15 cellular contexts compared by ENCODE assay signal in the genomic region with DNA sequence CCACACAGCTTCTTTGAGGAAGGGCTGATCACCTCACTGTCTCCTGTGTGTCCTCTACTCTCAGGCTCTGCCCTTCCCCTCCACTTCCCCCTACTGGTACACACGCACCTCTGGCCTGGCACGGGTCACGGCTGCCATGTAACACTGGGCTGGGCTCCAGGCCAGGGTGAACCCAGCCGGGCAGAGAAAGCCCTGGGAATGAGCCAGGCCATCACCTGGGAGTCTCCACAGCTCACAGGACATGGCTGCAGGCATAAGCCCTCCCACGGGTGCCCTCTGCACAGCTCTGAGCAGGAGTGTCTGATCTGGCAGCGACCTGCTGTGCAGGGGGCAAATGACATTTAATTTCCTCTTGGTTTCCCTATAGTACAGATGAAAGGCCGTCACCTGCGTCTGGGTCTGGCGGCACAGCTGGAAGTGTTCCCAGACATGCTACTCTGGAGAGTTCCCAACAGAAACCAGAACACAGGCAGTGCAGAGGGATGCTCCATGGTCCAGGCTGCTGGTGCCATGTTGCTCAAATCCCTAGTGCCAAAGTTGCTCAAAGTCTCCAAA.
DNase-seq lines count a peak whose midpoint lies in the region; TF ChIP-seq lines count a peak whose summit lies in the region.
"Had no signal": no experiment of that assay in that cellular context is flagged by ENCODE, and none has a peak within 500 bp of the region (broad histone marks: within the 10 kb centered on the region; RNA-seq: fewer than 3 reads in every experiment).

No MANE protein-coding gene starts in this region.

- H3K4me1 Mint-ChIP-seq in activated T-helper 1 cell treated with anti-CD3 and anti-CD28 coated beads, Interleukin-12 subunit alpha, Interleukin-12 subunit beta, Interleukin-2, Interleukin-4 antibody, amounts not matched to agents 30 ng/mL and 10 ng/mL and 1 ng/mL, durations not matched to agents 14 hours and 24 hours and 36 hours (ENCODE audit: low read depth), result no peaks in the 10 kb centered on the region
- H3K4me1 Mint-ChIP-seq: activated naive CD4-positive, alpha-beta T cell treated with anti-CD3 and anti-CD28 coated beads, Interleukin-2, amount 10 ng/mL, durations not matched to agents 7 days and 5 days had no signal

- H3K4me1 ChIP-seq in osteoblast (ENCODE audit: insufficient read depth, low read length) (peaks cover 15% of the 10 kb centered on the region), Karpas-422 (ENCODE audit: low read length) (no peaks in the 10 kb centered on the region)

- no peak overlapping the region for H3K27ac Mint-ChIP-seq in activated T-helper 1 cell treated with anti-CD3 and anti-CD28 coated beads, Interleukin-12 subunit alpha, Interleukin-12 subunit beta, Interleukin-2, Interleukin-4 antibody, amounts not matched to agents 30 ng/mL and 10 ng/mL and 1 ng/mL, durations not matched to agents 14 hours and 24 hours and 36 hours
- H3K27ac Mint-ChIP-seq: activated naive CD4-positive, alpha-beta T cell treated with anti-CD3 and anti-CD28 coated beads, Interleukin-2, amount 10 ng/mL, durations not matched to agents 7 days and 5 days had no signal

- no peak overlapping the region for H2AFZ ChIP-seq in osteoblast (ENCODE audit: low read length)
- H2AFZ ChIP-seq in Karpas-422 (ENCODE audit: low read length), result no peak overlapping the region

- no peaks in the 10 kb centered on the region for H3K79me2 ChIP-seq in osteoblast (ENCODE audit: insufficient read depth, low read length)
- no peaks in the 10 kb centered on the region for H3K79me2 ChIP-seq in Karpas-422 (ENCODE audit: low read length)

- no peaks in the 10 kb centered on the region for H3K27me3 ChIP-seq in osteoblast (ENCODE audit: insufficient read depth, low read length)
- no peaks in the 10 kb centered on the region for H3K27me3 ChIP-seq in Karpas-422 (ENCODE audit: low read length)
- H3K27me3 ChIP-seq: esophagus muscularis mucosa, Peyer's patch had no signal

- TF ChIP-seq CTCF in epithelial cell of proximal tubule (conservative IDR thresholded peaks at IDR 0.05; ENCODE audit: low read depth, low read length), result peak; percentile 38
- TF ChIP-seq CTCF in osteoblast (IDR thresholded peaks at IDR 0.05; ENCODE audit: extremely low read depth, low read depth, low read length), result no peak

- intact Hi-C loops in activated T-helper 1 cell treated with anti-CD3 and anti-CD28 coated beads, Interleukin-12 subunit alpha, Interleukin-12 subunit beta, Interleukin-2, Interleukin-4 antibody, amounts not matched to agents 30 ng/mL and 10 ng/mL and 1 ng/mL, durations not matched to agents 14 hours and 24 hours and 36 hours (cut with micrococcal nuclease), result no loop called here

- no peak overlapping the region for H3K4me3 Mint-ChIP-seq in activated T-helper 1 cell treated with anti-CD3 and anti-CD28 coated beads, Interleukin-12 subunit alpha, Interleukin-12 subunit beta, Interleukin-2, Interleukin-4 antibody, amounts not matched to agents 30 ng/mL and 10 ng/mL and 1 ng/mL, durations not matched to agents 14 hours and 24 hours and 36 hours
- H3K4me3 Mint-ChIP-seq: activated naive CD4-positive, alpha-beta T cell treated with anti-CD3 and anti-CD28 coated beads, Interleukin-2, amount 10 ng/mL, durations not matched to agents 7 days and 5 days had no signal

- no peaks in the 10 kb centered on the region for H3K27me3 Mint-ChIP-seq in activated T-helper 1 cell treated with anti-CD3 and anti-CD28 coated beads, Interleukin-12 subunit alpha, Interleukin-12 subunit beta, Interleukin-2, Interleukin-4 antibody, amounts not matched to agents 30 ng/mL and 10 ng/mL and 1 ng/mL, durations not matched to agents 14 hours and 24 hours and 36 hours (ENCODE audit: insufficient read depth)
- H3K27me3 Mint-ChIP-seq: activated naive CD4-positive, alpha-beta T cell treated with anti-CD3 and anti-CD28 coated beads, Interleukin-2, amount 10 ng/mL, durations not matched to agents 7 days and 5 days had no signal

- no peaks in the 10 kb centered on the region for H3K9me2 ChIP-seq in Karpas-422 (replicated peaks; ENCODE audit: insufficient read depth, low read length)

- H3K9me3 ChIP-seq in osteoblast (ENCODE audit: low read depth, low read length) (no peaks in the 10 kb centered on the region), Karpas-422 (ENCODE audit: low read length) (no peaks in the 10 kb centered on the region)
- H3K9me3 ChIP-seq: esophagus muscularis mucosa, Peyer's patch had no signal

- no peaks in the 10 kb centered on the region for H3K9me3 Mint-ChIP-seq in activated T-helper 1 cell treated with anti-CD3 and anti-CD28 coated beads, Interleukin-12 subunit alpha, Interleukin-12 subunit beta, Interleukin-2, Interleukin-4 antibody, amounts not matched to agents 30 ng/mL and 10 ng/mL and 1 ng/mL, durations not matched to agents 14 hours and 24 hours and 36 hours
- H3K9me3 Mint-ChIP-seq: activated naive CD4-positive, alpha-beta T cell treated with anti-CD3 and anti-CD28 coated beads, Interleukin-2, amount 10 ng/mL, durations not matched to agents 7 days and 5 days had no signal

- DNase-seq in DMS79 treated with DMSO at 0.1 percent for 48 hours (lab: John Stamatoyannopoulos, UW) (peak; percentile 82), NCI-H2107 treated with DMSO at 0.1 percent for 48 hours (lab: John Stamatoyannopoulos, UW; ENCODE audit: unreplicated experiment) (peak; percentile 71), epithelial cell of proximal tubule (ENCODE audit: low read depth) (peak; percentile 12), osteoblast (ENCODE audit: insufficient read length, low spot score, missing footprints) (peak; percentile 58), NCI-H187 treated with DMSO at 0.1 percent for 48 hours (lab: John Stamatoyannopoulos, UW) (no peak), NCI-H526 (lab: John Stamatoyannopoulos, UW) (no peak), Karpas-422 (no peak)
- DNase-seq in activated T-helper 1 cell treated with anti-CD3 and anti-CD28 coated beads, Interleukin-12 subunit alpha, Interleukin-12 subunit beta, Interleukin-2, Interleukin-4 antibody, amounts not matched to agents 30 ng/mL and 10 ng/mL and 1 ng/mL, durations not matched to agents 14 hours and 24 hours and 36 hours (ENCODE audit: low spot score), result no peak
- DNase-seq: activated CD8-positive, alpha-beta memory T cell treated with anti-CD3 and anti-CD28 coated beads for 24 hours; activated naive CD4-positive, alpha-beta T cell treated with anti-CD3 and anti-CD28 coated beads, Interleukin-2, amount 10 ng/mL, durations not matched to agents 7 days and 5 days; NCI-H2227 treated with DMSO at 0.1 percent for 48 hours; retina had no signal

- H4K20me1 ChIP-seq in osteoblast (ENCODE audit: insufficient read depth, low read length) (peaks cover 22% of the 10 kb centered on the region), Karpas-422 (ENCODE audit: insufficient read depth, low read depth, low read length) (no peaks in the 10 kb centered on the region)

- H3K27ac ChIP-seq in osteoblast (ENCODE audit: low read depth, low read length), result no peak overlapping the region
- H3K27ac ChIP-seq in Karpas-422 (ENCODE audit: low read length), result no peak overlapping the region
- H3K27ac ChIP-seq: C4-2B, esophagus muscularis mucosa had no signal

- peaks cover 15% of the 10 kb centered on the region for H3K36me3 Mint-ChIP-seq in activated T-helper 1 cell treated with anti-CD3 and anti-CD28 coated beads, Interleukin-12 subunit alpha, Interleukin-12 subunit beta, Interleukin-2, Interleukin-4 antibody, amounts not matched to agents 30 ng/mL and 10 ng/mL and 1 ng/mL, durations not matched to agents 14 hours and 24 hours and 36 hours (ENCODE audit: low read depth)
- H3K36me3 Mint-ChIP-seq: activated naive CD4-positive, alpha-beta T cell treated with anti-CD3 and anti-CD28 coated beads, Interleukin-2, amount 10 ng/mL, durations not matched to agents 7 days and 5 days had no signal

- H3K4me2 ChIP-seq in osteoblast (ENCODE audit: insufficient read depth, low read length) (no peak overlapping the region), Karpas-422 (ENCODE audit: low read depth, low read length, poor library complexity, severe bottlenecking) (no peak overlapping the region)

- no peak overlapping the region for H3K9ac ChIP-seq in Karpas-422 (ENCODE audit: low read length)

- H3K4me3 ChIP-seq in epithelial cell of proximal tubule (ENCODE audit: low read depth, low read length), result no peak overlapping the region
- no peak overlapping the region for H3K4me3 ChIP-seq in osteoblast (ENCODE audit: insufficient read depth, low read length)
- H3K4me3 ChIP-seq in Karpas-422 (ENCODE audit: low read length), result no peak overlapping the region
- H3K4me3 ChIP-seq: esophagus muscularis mucosa, Peyer's patch had no signal

- H3K36me3 ChIP-seq in osteoblast (ENCODE audit: insufficient read depth, low read length) (peaks cover 21% of the 10 kb centered on the region), Karpas-422 (ENCODE audit: insufficient read depth, low read length) (peaks cover 12% of the 10 kb centered on the region)

Comparison
In these comparisons a context has a peak if more than half of its experiments do, and no peak if none do; other contexts are left out.
1. DNase-seq: peak in DMS79 treated with DMSO at 0.1 percent for 48 hours (single experiment), NCI-H2107 treated with DMSO at 0.1 percent for 48 hours (single experiment), epithelial cell of proximal tubule (single experiment) and osteoblast (single experiment); none in NCI-H187 treated with DMSO at 0.1 percent for 48 hours (single experiment), NCI-H526 (0 of 2), Karpas-422 (single experiment) and activated T-helper 1 cell treated with anti-CD3 and anti-CD28 coated beads, Interleukin-12 subunit alpha, Interleukin-12 subunit beta, Interleukin-2, Interleukin-4 antibody, amounts not matched to agents 30 ng/mL and 10 ng/mL and 1 ng/mL, durations not matched to agents 14 hours and 24 hours and 36 hours (single experiment).